In genomic region chr9:36136277-36136893, GRCh38 we compare ENCODE assay signal across 8 cellular contexts. TPM values are rescaled to one million over a fixed set of nuclear protein-coding genes. Genes with fewer than 3 reads are reported as not detected.
DNase-seq lines count a peak whose midpoint lies in the region; ATAC-seq and TF ChIP-seq lines count a peak whose summit lies in the region.

A gene with protein sequence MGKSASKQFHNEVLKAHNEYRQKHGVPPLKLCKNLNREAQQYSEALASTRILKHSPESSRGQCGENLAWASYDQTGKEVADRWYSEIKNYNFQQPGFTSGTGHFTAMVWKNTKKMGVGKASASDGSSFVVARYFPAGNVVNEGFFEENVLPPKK (plus strand): TSS chr9:36136733. CDS start chr9:36136779, 46 bp downstream.

- H3K27me3 Mint-ChIP-seq in natural killer cell treated with Interleukin-12 subunit alpha and Interleukin-12 subunit beta and Interleukin-15 and Interleukin-18, amount 100 ng/mL, for 72 hours: no peaks in the 10 kb centered on the region

- intact Hi-C loops in Panc1 (cut with micrococcal nuclease; ENCODE audit: unreplicated experiment): no loop called here

- DNase-seq in Panc1 (ENCODE audit: low read depth, low spot score) (no peak), fibroblast of pulmonary artery (ENCODE audit: low read depth) (peak; percentile 70)
- DNase-seq in activated T-helper 1 cell treated with anti-CD3 and anti-CD28 coated beads, Interleukin-2, amount 50 U/mL, for 16 hours (ENCODE audit: low read depth in 1 of 2, low spot score in 1 of 2): peak; percentile 46 to 66
- DNase-seq in natural killer cell treated with Interleukin-12 subunit alpha and Interleukin-12 subunit beta and Interleukin-15 and Interleukin-18, amount 100 ng/mL, for 72 hours (ENCODE audit: low spot score): peak; percentile 89
- DNase-seq in stimulated activated naive CD4-positive, alpha-beta T cell treated with Interleukin-2 at 50 U/mL for 16 hours (lab: John Stamatoyannopoulos, UW): peak; percentile 75

- H3K4me3 ChIP-seq in Panc1 (ENCODE audit: low read depth in 2 of 2, low read length in 2 of 2) (peak within 1 kb of the TSS; percentile 49 to 61), fibroblast of pulmonary artery (replicated peaks; ENCODE audit: low read depth, low read length) (peak within 1 kb of the TSS; percentile 63)

- POLR2A ChIA-PET in Panc1 (lab: Charles Lee): no interaction called here

- CTCF ChIA-PET in Panc1 (lab: Charles Lee): interaction anchor here (0.8 kb wide), 1 partner anchor 30 kb away, joined by 3 read pairs; no protein-coding TSS in a partner anchor

- TF ChIP-seq CTCF in C4-2B (conservative IDR thresholded peaks at IDR 0.05) (no peak; the same call in 1 of the 2 replicates), Panc1 (IDR thresholded peaks at IDR 0.05) (no peak), fibroblast of pulmonary artery (IDR thresholded peaks at IDR 0.05; ENCODE audit: low read length, missing control alignments) (no peak)

- peaks cover 48 to 49% of the 10 kb centered on the region in 2 donors for H3K4me1 Mint-ChIP-seq in natural killer cell treated with Interleukin-12 subunit alpha and Interleukin-12 subunit beta and Interleukin-15 and Interleukin-18, amount 100 ng/mL, for 72 hours (ENCODE audit: low read depth in 2 of 2)

- H3K27me3 ChIP-seq in Panc1 (ENCODE audit: control insufficient read depth, insufficient read depth, low read length): peaks cover 11% of the 10 kb centered on the region

- no peaks in the 10 kb centered on the region for H3K36me3 Mint-ChIP-seq in natural killer cell treated with Interleukin-12 subunit alpha and Interleukin-12 subunit beta and Interleukin-15 and Interleukin-18, amount 100 ng/mL, for 72 hours

- ATAC-seq in GM19035 (IDR thresholded peaks at IDR 0.05; ENCODE audit: unreplicated experiment) (peak; percentile 95), HG03342 (IDR thresholded peaks at IDR 0.05; ENCODE audit: unreplicated experiment) (peak; percentile 88), Panc1 (peak; percentile 91)
- ATAC-seq in natural killer cell treated with Interleukin-12 subunit alpha and Interleukin-12 subunit beta and Interleukin-15 and Interleukin-18, amount 100 ng/mL, for 72 hours: peak; percentile 99

- H3K27ac Mint-ChIP-seq in natural killer cell treated with Interleukin-12 subunit alpha and Interleukin-12 subunit beta and Interleukin-15 and Interleukin-18, amount 100 ng/mL, for 72 hours: peak within 1 kb of the TSS; percentile 63 to 84

- no peaks in the 10 kb centered on the region for H3K36me3 ChIP-seq in Panc1 (ENCODE audit: control insufficient read depth, insufficient read depth, low read length)

- in situ Hi-C loops in Panc1 (cut with HindIII; ENCODE audit: low pct_unique_long_range_greater_than_20kb, low sequenced_read_pairs): no loop called here

- peak within 1 kb of the TSS; percentile 97 for H3K4me3 Mint-ChIP-seq in natural killer cell treated with Interleukin-12 subunit alpha and Interleukin-12 subunit beta and Interleukin-15 and Interleukin-18, amount 100 ng/mL, for 72 hours

- H3K4me1 ChIP-seq in Panc1 (ENCODE audit: control insufficient read depth, insufficient read depth, low read length): peaks cover 10% of the 10 kb centered on the region

- no peaks in the 10 kb centered on the region for H3K9me3 ChIP-seq in Panc1 (ENCODE audit: control insufficient read depth, insufficient read depth, low read depth, low read length)

- no TSS peak for BruUV-seq in Panc1 (replicated peaks; lab: Mats Ljungman, UMichigan)

- H3K27ac ChIP-seq in C4-2B: peak within 1 kb of the TSS; percentile 60
- no peak within 1 kb of the TSS for H3K27ac ChIP-seq in Panc1 (ENCODE audit: low read length)

- no peaks in the 10 kb centered on the region for H3K9me3 Mint-ChIP-seq in natural killer cell treated with Interleukin-12 subunit alpha and Interleukin-12 subunit beta and Interleukin-15 and Interleukin-18, amount 100 ng/mL, for 72 hours

RNA-seq across cellular contexts. Expression of the gene that starts here (rescaled TPM):
- 4.9 TPM for total RNA-seq in Panc1 (2021; ENCODE audit: unreplicated experiment)
- polyA plus RNA-seq in Panc1 (2012; ENCODE audit: insufficient read length): 2.7 TPM
- 10 to 100 TPM; 11.0 to 27.1 TPM for total RNA-seq in natural killer cell treated with Interleukin-12 subunit alpha and Interleukin-12 subunit beta and Interleukin-15 and Interleukin-18, amount 100 ng/mL, for 72 hours
